8 cellular contexts compared by ENCODE assay signal in the genomic region with DNA sequence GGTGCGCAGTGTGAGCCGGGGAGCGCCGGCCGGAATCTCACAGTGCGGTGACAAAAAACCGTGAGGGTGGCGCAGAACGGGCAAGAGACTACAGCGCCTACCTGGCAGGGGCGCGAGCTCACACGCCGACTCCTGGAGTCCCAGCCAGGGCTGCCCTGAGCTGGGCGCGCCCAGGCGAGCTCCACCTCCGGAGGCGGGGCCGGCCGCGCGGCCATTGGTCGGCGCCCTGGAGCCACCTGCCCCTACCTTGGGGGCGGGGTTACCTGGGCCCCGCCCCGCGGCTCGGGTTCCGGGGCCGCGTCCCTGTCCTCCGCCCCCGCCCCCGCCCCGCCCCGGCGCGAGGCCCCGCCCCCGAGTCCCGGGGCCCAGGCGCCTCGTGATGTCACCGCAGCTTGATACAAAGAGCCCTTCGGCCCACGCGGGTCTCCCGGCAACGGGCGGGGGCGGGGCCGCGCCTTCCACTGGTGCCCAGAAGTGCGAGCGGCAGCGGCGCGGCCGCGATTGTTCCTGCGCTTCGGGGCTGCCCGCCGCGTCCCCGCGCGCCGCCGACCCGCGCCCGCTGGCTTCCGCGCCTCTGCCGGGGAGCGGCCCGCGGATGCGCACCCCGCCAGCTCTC.
DNase-seq lines count a peak whose midpoint lies in the region; ATAC-seq and TF ChIP-seq lines count a peak whose summit lies in the region.

No MANE protein-coding gene starts in this region.

- no peaks in the 10 kb centered on the region for H3K4me1 ChIP-seq in GM23248 (ENCODE audit: insufficient read depth)
- peaks cover 44% of the 10 kb centered on the region for H3K4me1 ChIP-seq in Loucy (ENCODE audit: insufficient read depth, low read length, poor library complexity, severe bottlenecking)
- H3K4me1 ChIP-seq in suprapubic skin, result peaks cover 53% of the 10 kb centered on the region

- no peak for TF ChIP-seq EP300 in suprapubic skin (IDR thresholded peaks at IDR 0.05)

- ATAC-seq in omental fat pad (ENCODE audit: low FRiP score), result peak; percentile 88

- H3K9me3 ChIP-seq in GM23248 (ENCODE audit: low read depth) (no peaks in the 10 kb centered on the region), Loucy (ENCODE audit: insufficient read depth, low read depth, low read length) (no peaks in the 10 kb centered on the region), suprapubic skin (no peaks in the 10 kb centered on the region)

- H3K27me3 ChIP-seq in GM23248 (replicated peaks; ENCODE audit: insufficient read depth), result peaks cover 63% of the 10 kb centered on the region
- no peaks in the 10 kb centered on the region for H3K27me3 ChIP-seq in Loucy (ENCODE audit: insufficient read depth, low read length, poor library complexity, severe bottlenecking)
- peaks cover 6% of the 10 kb centered on the region for H3K27me3 ChIP-seq in suprapubic skin

- H3K36me3 ChIP-seq in GM23248 (ENCODE audit: low read depth) (no peaks in the 10 kb centered on the region), Loucy (ENCODE audit: insufficient read depth, low read length) (no peaks in the 10 kb centered on the region), suprapubic skin (no peaks in the 10 kb centered on the region)

- peak; percentile 84 for DNase-seq in DMS53 treated with DMSO at 0.1 percent for 48 hours (lab: John Stamatoyannopoulos, UW; ENCODE audit: unreplicated experiment)
- DNase-seq in GM23248, result peak; percentile 71
- peak; percentile 99 for DNase-seq in RWPE1 (ENCODE audit: low spot score)
- DNase-seq in activated gamma-delta T cell treated with Interleukin-2 at 50 U/mL for 16 hours, result peak; percentile 95
- peak; percentile 90 for DNase-seq in glomerular visceral epithelial cell (ENCODE audit: extremely low spot score)
- DNase-seq in omental fat pad (ENCODE audit: low spot score), result peak; percentile 75
- DNase-seq in suprapubic skin (ENCODE audit: low spot score in 2 of 2), result peak in 1 of 2 donors; percentile 79

- H3K4me2 ChIP-seq in GM23248 (ENCODE audit: unreplicated experiment), result no peak overlapping the region
- H3K4me2 ChIP-seq in Loucy (ENCODE audit: low read depth, low read length, poor library complexity, severe bottlenecking), result peak overlapping the region; percentile 82

- peak overlapping the region; percentile 58 for H3K4me3 ChIP-seq in GM23248
- peak overlapping the region; percentile 80 for H3K4me3 ChIP-seq in Loucy (ENCODE audit: low read length, poor library complexity, severe bottlenecking)
- peak overlapping the region; percentile 55 for H3K4me3 ChIP-seq in suprapubic skin

- TF ChIP-seq CTCF in Loucy (conservative IDR thresholded peaks at IDR 0.05; ENCODE audit: low read length) (no peak), RWPE1 (conservative IDR thresholded peaks at IDR 0.05; ENCODE audit: low read depth) (no peak), omental fat pad (IDR thresholded peaks at IDR 0.05) (no peak), suprapubic skin (IDR thresholded peaks at IDR 0.05) (no peak)

- no peaks in the 10 kb centered on the region for H4K20me1 ChIP-seq in GM23248 (ENCODE audit: insufficient read depth)
- peaks cover 16% of the 10 kb centered on the region for H4K20me1 ChIP-seq in Loucy (ENCODE audit: insufficient read depth, low read length, poor library complexity, severe bottlenecking)

- H3K79me2 ChIP-seq in GM23248 (ENCODE audit: insufficient read depth) (no peaks in the 10 kb centered on the region), Loucy (ENCODE audit: insufficient read depth, low read length) (peaks cover 25% of the 10 kb centered on the region; the same call in 1 of the 2 replicates)

- in situ Hi-C loops in GM23248 (cut with MboI), result no loop called here

- H3K27ac ChIP-seq in GM23248 (no peak overlapping the region), RWPE1 (peak overlapping the region; percentile 36; the same call in 1 of the 2 replicates), suprapubic skin (peak overlapping the region; percentile 79)

- H2AFZ ChIP-seq in GM23248 (0 out of 2 replicates have a peak overlapping the region, but pooled peaks have one; percentile 44), Loucy (ENCODE audit: low read length) (peak overlapping the region; percentile 66; the same call in 1 of the 2 replicates)

- no peak overlapping the region for H3K9ac ChIP-seq in GM23248
- peak overlapping the region; percentile 65 for H3K9ac ChIP-seq in Loucy (ENCODE audit: low read depth, low read length, poor library complexity, severe bottlenecking)

- POLR2A ChIA-PET in RWPE1 (lab: Yijun Ruan, JAX; ENCODE audit: low non-redundant PET), result no interaction called here

- CTCF ChIA-PET in RWPE1 (lab: Yijun Ruan, JAX), result interaction anchor here (0.5 to 2.6 kb wide), 3 partner anchors 36 to 355 kb away, joined by 3 to 9 read pairs (median 3); no protein-coding TSS in a partner anchor

- no peaks in the 10 kb centered on the region for H3F3A ChIP-seq in GM23248 (ENCODE audit: insufficient read depth)
- 0 out of 2 replicates have a peak, but pooled peaks cover 3% of the 10 kb centered on the region for H3F3A ChIP-seq in Loucy (ENCODE audit: low read depth)

- WGBS in GM23248 (ENCODE audit: low coverage in 1 of 2, low lambda C conversion rate in 2 of 2, missing lambda C conversion rate in 2 of 2), 2 experiments, result 3 to 4% methylated on average over 40 to 58 of the region's 83 CpGs
- 0% methylated on average over 11 of the region's 83 CpGs for WGBS in suprapubic skin

- H3K9me2 ChIP-seq in GM23248 (ENCODE audit: insufficient read depth) (no peaks in the 10 kb centered on the region), Loucy (replicated peaks; ENCODE audit: low read depth, low read length) (no peaks in the 10 kb centered on the region)

- peak in 1 of 2 donors; percentile 37 for TF ChIP-seq POLR2A in suprapubic skin (IDR thresholded peaks at IDR 0.05)
